Comparison of ENCODE assay signal across 11 cellular contexts in the genomic region with DNA sequence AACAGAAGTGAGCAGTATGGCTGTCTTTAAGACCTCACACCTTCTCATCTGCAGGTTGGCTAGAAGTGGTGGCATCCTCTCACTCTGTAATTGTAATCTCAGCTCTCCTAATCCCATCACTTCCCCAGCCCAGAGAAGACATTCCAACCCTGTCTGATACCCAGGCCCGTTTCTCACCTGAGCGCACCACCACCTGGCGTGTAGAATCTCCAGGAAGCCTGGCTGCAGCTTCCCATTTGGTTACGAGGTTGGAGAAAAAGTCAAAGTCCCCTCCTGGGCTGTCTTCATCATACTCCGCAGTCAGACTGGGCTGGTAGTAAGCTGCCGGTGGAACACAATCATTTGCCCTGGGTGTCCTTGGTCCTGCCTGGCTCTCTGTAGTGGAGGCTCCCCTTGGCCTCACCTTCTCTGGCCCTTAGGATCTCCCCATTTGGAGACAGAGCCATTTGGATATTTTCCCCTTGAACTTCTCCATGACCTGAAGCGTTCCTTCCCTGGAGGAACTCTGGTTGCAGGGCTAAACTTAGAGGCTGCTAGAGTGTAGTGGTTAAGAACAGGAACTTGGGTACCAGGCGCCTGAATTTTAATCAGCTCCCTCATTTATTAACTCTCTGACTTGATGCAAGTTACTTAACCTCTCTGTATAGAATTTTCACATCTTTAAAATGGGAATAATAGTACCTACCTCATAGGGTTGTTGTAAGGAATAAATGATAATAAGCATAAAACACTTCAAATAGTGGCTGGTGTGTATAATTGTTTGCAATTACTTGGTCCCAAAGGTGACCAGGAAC. TPM values are rescaled to one million over a fixed set of nuclear protein-coding genes. Genes with fewer than 3 reads are reported as not detected.
DNase-seq lines count a peak whose midpoint lies in the region; ATAC-seq and TF ChIP-seq lines count a peak whose summit lies in the region.
"Had no signal": no experiment of that assay in that cellular context is flagged by ENCODE, and none has a peak within 500 bp of the region (broad histone marks: within the 10 kb centered on the region; RNA-seq: fewer than 3 reads in every experiment).

No MANE protein-coding gene starts in this region.

- intact Hi-C loops in OCI-LY7 (cut with micrococcal nuclease; ENCODE audit: unreplicated experiment): loop anchor here (10.0 kb wide), 1 partner anchor 886 kb away; the partner anchor contains the start of genes THTPA and ZFHX2
- intact Hi-C loops in mammary epithelial cell (cut with micrococcal nuclease): no loop called here
- intact Hi-C loops in psoas muscle (cut with DNase I): no loop called here
- intact Hi-C loops in aorta (cut with DNase I): loop anchor here in 1 of 2 donors (2.0 kb wide), 1 partner anchor 74 kb away; no protein-coding TSS in a partner anchor

- H3K4me2 ChIP-seq in DND-41 (ENCODE audit: insufficient read depth, low read length) (peak overlapping the region; percentile 94), OCI-LY7 (ENCODE audit: low read length) (peak overlapping the region; percentile 93), mammary epithelial cell (ENCODE audit: insufficient read depth, low read depth, low read length) (peak overlapping the region; percentile 2)

- peaks cover 14% of the 10 kb centered on the region; the same call in 1 of the 2 replicates for H4K20me1 ChIP-seq in DND-41 (ENCODE audit: insufficient read depth, low read length)
- H4K20me1 ChIP-seq in OCI-LY7 (ENCODE audit: insufficient read depth, low read length): no peaks in the 10 kb centered on the region
- H4K20me1 ChIP-seq in mammary epithelial cell (ENCODE audit: insufficient read depth, low read length): no peaks in the 10 kb centered on the region

- TF ChIP-seq CTCF in DND-41 (IDR thresholded peaks at IDR 0.05; ENCODE audit: borderline replicate concordance, extremely low read depth, low read length, poor library complexity, severe bottlenecking): no peak
- no peak for TF ChIP-seq CTCF in OCI-LY7 (conservative IDR thresholded peaks at IDR 0.05; ENCODE audit: low read length)
- no peak for TF ChIP-seq CTCF in mammary epithelial cell (conservative IDR thresholded peaks at IDR 0.05 in 1 of 2, IDR thresholded peaks at IDR 0.05 in 1 of 2; ENCODE audit: extremely low read depth in 1 of 2, insufficient read depth in 1 of 2, low read depth in 1 of 2, low read length in 2 of 2)
- TF ChIP-seq CTCF in psoas muscle (IDR thresholded peaks at IDR 0.05): no peak

- H3K36me3 ChIP-seq in DND-41 (ENCODE audit: insufficient read depth, low read length) (peaks cover 56% of the 10 kb centered on the region), OCI-LY7 (ENCODE audit: insufficient read depth, low read length) (peaks cover 49% of the 10 kb centered on the region), mammary epithelial cell (ENCODE audit: insufficient read depth, low read length) (peaks cover 19% of the 10 kb centered on the region), psoas muscle (ENCODE audit: insufficient read depth in 1 of 2, low read depth in 1 of 2) (peaks cover 0 to 59% of the 10 kb centered on the region in 2 donors), aorta (ENCODE audit: control insufficient read depth in 1 of 2, insufficient read depth in 2 of 2, low read length in 1 of 2) (peaks cover 0 to 11% of the 10 kb centered on the region in 2 donors)

- H3K4me3 ChIP-seq in DND-41 (ENCODE audit: low read depth in 1 of 2, low read length in 2 of 2): peak overlapping the region in 1 of 2 experiments; percentile 64; a peak in 2 of 4 replicates
- H3K4me3 ChIP-seq in OCI-LY7 (ENCODE audit: low read depth, low read length, poor library complexity, severe bottlenecking): peak overlapping the region; percentile 83
- H3K4me3 ChIP-seq in mammary epithelial cell (replicated peaks in 1 of 3; ENCODE audit: insufficient read depth in 1 of 3, low read depth in 2 of 3, low read length in 3 of 3): no peak overlapping the region
- no peak overlapping the region for H3K4me3 ChIP-seq in psoas muscle
- no peak overlapping the region for H3K4me3 ChIP-seq in aorta (ENCODE audit: low read length in 2 of 2)

- BruUV-seq in OCI-LY7 (replicated peaks; lab: Mats Ljungman, UMichigan) (no TSS peak), mammary epithelial cell (replicated peaks; lab: Mats Ljungman, UMichigan) (TSS peak; percentile 7)

- H3K9me3 ChIP-seq in DND-41 (ENCODE audit: insufficient read depth, low read length, severe bottlenecking) (no peaks in the 10 kb centered on the region), OCI-LY7 (ENCODE audit: low read length) (no peaks in the 10 kb centered on the region), mammary epithelial cell (replicated peaks; ENCODE audit: insufficient read depth, low read length) (no peaks in the 10 kb centered on the region), psoas muscle (no peaks in the 10 kb centered on the region), aorta (ENCODE audit: control insufficient read depth, low read length) (no peaks in the 10 kb centered on the region)

- POLR2A ChIA-PET in OCI-LY7 (lab: Charles Lee): interaction anchor here (0.8 to 1.7 kb wide), 6 partner anchors 9 to 82 kb away, joined by 4 to 9 read pairs (median 4); no protein-coding TSS in a partner anchor

- no peaks in the 10 kb centered on the region for H3K9me2 ChIP-seq in OCI-LY7 (ENCODE audit: insufficient read depth, low read length)

- no peak overlapping the region for H2AFZ ChIP-seq in DND-41 (ENCODE audit: low read depth, low read length)
- H2AFZ ChIP-seq in OCI-LY7 (ENCODE audit: low read length): no peak overlapping the region
- no peak overlapping the region for H2AFZ ChIP-seq in mammary epithelial cell (ENCODE audit: low read depth, low read length)

- no peak for DNase-seq in DND-41
- no peak for DNase-seq in OCI-LY7 (ENCODE audit: low spot score)
- DNase-seq in mammary epithelial cell: no peak
- DNase-seq in psoas muscle: no peak
- DNase-seq in SHP77 treated with DMSO at 0.1 percent for 48 hours (lab: John Stamatoyannopoulos, UW): no peak
- no peak for DNase-seq in aorta
- DNase-seq in SW 1271 (lab: John Stamatoyannopoulos, UW): no peak
- DNase-seq: effector CD4-positive, alpha-beta T cell; NCI-H1105 had no signal

- in situ Hi-C loops in mammary epithelial cell (cut with MboI; ENCODE audit: low sequenced_read_pairs in 2 of 2): no loop called here

- H3K27ac ChIP-seq in DND-41 (ENCODE audit: low read length) (no peak overlapping the region), OCI-LY7 (ENCODE audit: low read depth, low read length, poor library complexity, severe bottlenecking) (no peak overlapping the region), mammary epithelial cell (ENCODE audit: insufficient read depth, low read depth, low read length) (no peak overlapping the region), psoas muscle (peak overlapping the region; percentile 96), aorta (ENCODE audit: low read depth in 1 of 2, low read length in 2 of 2) (no peak overlapping the region)

- ATAC-seq in DND-41 (ENCODE audit: insufficient read depth, low read depth) (no peak), psoas muscle (no peak), aorta (ENCODE audit: low FRiP score) (no peak), HG02642 (IDR thresholded peaks at IDR 0.05; ENCODE audit: poor library complexity, unreplicated experiment) (no peak)
- ATAC-seq: right cardiac atrium had no signal

- H3K4me1 ChIP-seq in DND-41 (ENCODE audit: insufficient read depth, low read length) (peaks cover 51% of the 10 kb centered on the region), OCI-LY7 (ENCODE audit: insufficient read depth, low read length, poor library complexity, severe bottlenecking) (peaks cover 44% of the 10 kb centered on the region), mammary epithelial cell (ENCODE audit: insufficient read depth, low read length) (peaks cover 6% of the 10 kb centered on the region), psoas muscle (peaks cover 35% of the 10 kb centered on the region), aorta (ENCODE audit: control insufficient read depth in 1 of 2, insufficient read depth in 2 of 2, low read length in 2 of 2) (no peaks in the 10 kb centered on the region)

- CTCF ChIA-PET in OCI-LY7 (lab: Charles Lee; ENCODE audit: unreplicated experiment) (interaction anchor here (1.5 kb wide), 1 partner anchor 9 kb away, joined by 10 read pairs; no protein-coding TSS in a partner anchor), mammary epithelial cell (lab: Charles Lee; ENCODE audit: low non-redundant PET) (interaction anchor here (0.7 kb wide), 1 partner anchor 89 kb away, joined by 4 read pairs; no protein-coding TSS in a partner anchor)

- H3K9ac ChIP-seq in DND-41 (ENCODE audit: low read depth, low read length) (peak overlapping the region; percentile 80), mammary epithelial cell (ENCODE audit: insufficient read depth, low read length) (peak overlapping the region; percentile 93)

- H3K27me3 ChIP-seq in DND-41 (ENCODE audit: insufficient read depth, low read length, poor library complexity) (no peaks in the 10 kb centered on the region), mammary epithelial cell (ENCODE audit: insufficient read depth, low read length) (no peaks in the 10 kb centered on the region), psoas muscle (ENCODE audit: insufficient read depth in 3 of 3, low read length in 2 of 3) (peaks cover 0 to 8% (median 0%) of the 10 kb centered on the region in 3 donors), aorta (ENCODE audit: control insufficient read depth in 1 of 2, insufficient read depth in 2 of 2, low read length in 1 of 2) (no peaks in the 10 kb centered on the region)

- dilution Hi-C loops in mammary epithelial cell (cut with HindIII; ENCODE audit: low sequenced_read_pairs): no loop called here

- H3K79me2 ChIP-seq in DND-41 (ENCODE audit: insufficient read depth, low read length): peaks cover 36% of the 10 kb centered on the region
- peaks cover 21% of the 10 kb centered on the region; the same call in 1 of the 2 replicates for H3K79me2 ChIP-seq in OCI-LY7 (ENCODE audit: insufficient read depth, low read depth, low read length)
- H3K79me2 ChIP-seq in mammary epithelial cell (ENCODE audit: insufficient read depth, low read length): peaks cover 41% of the 10 kb centered on the region

- 94% methylated on average over 8 of the region's 8 CpGs for WGBS in mammary epithelial cell (ENCODE audit: low coverage, missing lambda C conversion rate)
- WGBS in psoas muscle, 3 donors: 78 to 87% (median 78%) methylated on average over 8 of the region's 8 CpGs
- 78 to 80% methylated on average over 8 of the region's 8 CpGs for WGBS in aorta, 2 donors

RNA-seq across cellular contexts. Expression of gene SDR39U1, which starts 1.8 kb away (rescaled TPM):
- total RNA-seq in OCI-LY7 (2014; rRNA removed; shearing (Covaris generic)): 51.4 and 54.0 TPM in 2 replicates
- total RNA-seq in OCI-LY7 (2022): 101 and 103 TPM in 2 replicates
- 10 to 100 TPM in 1 of 2 donors, 1 to 10 TPM in 1; 8.8 to 39.1 TPM for total RNA-seq in mammary epithelial cell
- 40.2 TPM for polyA plus RNA-seq in mammary epithelial cell
- 9.8 TPM for polyA minus RNA-seq in mammary epithelial cell
- 10 to 100 TPM; 55.7 to 75.2 (median 63.8) TPM for total RNA-seq in psoas muscle
- 100 to 1,000 TPM in 1 of 3 donors, 10 to 100 TPM in 2; 62.9 to 110 (median 63.6) TPM for polyA plus RNA-seq in psoas muscle
- 10 to 100 TPM; 46.0 to 62.3 TPM for total RNA-seq in aorta
- 100 to 1,000 TPM in 1 of 2 donors, 10 to 100 TPM in 1; 24.0 to 163 TPM for polyA plus RNA-seq in aorta

RNA-seq across cellular contexts. Expression of gene KHNYN, which starts 11.0 kb away (rescaled TPM):
- total RNA-seq in OCI-LY7 (2014; rRNA removed; shearing (Covaris generic)): 50.8 and 56.1 TPM in 2 replicates
- total RNA-seq in OCI-LY7 (2022) (57.5 and 66.4 TPM in 2 replicates), mammary epithelial cell (10 to 100 TPM; 60.2 to 75.0 TPM), psoas muscle (10 to 100 TPM; 25.8 to 44.2 (median 41.3) TPM), aorta (10 to 100 TPM; 49.9 to 64.9 TPM)
- polyA plus RNA-seq in mammary epithelial cell (16.7 TPM), psoas muscle (10 to 100 TPM; 15.3 to 74.9 (median 35.9) TPM), aorta (10 to 100 TPM; 15.2 to 34.7 TPM)
- 34.9 TPM for polyA minus RNA-seq in mammary epithelial cell

RNA-seq across cellular contexts. Expression of gene CBLN3, which starts 11.3 kb away (rescaled TPM):
- total RNA-seq in OCI-LY7 (2014; rRNA removed; shearing (Covaris generic)): 1.2 and 2.0 TPM in 2 replicates
- total RNA-seq in OCI-LY7 (2022) (6.7 and 7.9 TPM in 2 replicates), mammary epithelial cell (1 to 10 TPM; 1.3 to 3.1 TPM), psoas muscle (1 to 10 TPM in 1 of 4 donors, under 1 TPM in 3; 0.66 to 1.5 (median 0.76) TPM), aorta (10 to 100 TPM in 1 of 2 donors, 1 to 10 TPM in 1; 4.3 to 10.2 TPM)
- polyA plus RNA-seq in mammary epithelial cell (0.78 TPM), psoas muscle (under 1 TPM; 0.38 to 0.78 (median 0.70) TPM), aorta (1 to 10 TPM; 1.3 to 5.6 TPM)
- polyA minus RNA-seq in mammary epithelial cell: not detected

RNA-seq across cellular contexts. Expression of gene NYNRIN, which starts 42.0 kb away (rescaled TPM):
- 0.13 TPM in 2 replicates for total RNA-seq in OCI-LY7 (2014; rRNA removed; shearing (Covaris generic))
- total RNA-seq in OCI-LY7 (2022): not detected in 2 replicates
- 10 to 100 TPM in 1 of 2 donors, 1 to 10 TPM in 1; 2.7 to 15.0 TPM for total RNA-seq in mammary epithelial cell
- polyA plus RNA-seq in mammary epithelial cell: 2.4 TPM
- polyA minus RNA-seq in mammary epithelial cell: 3.9 TPM
- total RNA-seq in psoas muscle: 1 to 10 TPM; 2.1 to 8.0 (median 2.4) TPM
- polyA plus RNA-seq in psoas muscle: 1 to 10 TPM; 1.1 to 1.5 (median 1.2) TPM
- total RNA-seq in aorta: 10 to 100 TPM; 11.2 to 31.6 TPM
- polyA plus RNA-seq in aorta: 1 to 10 TPM; 1.8 to 5.2 TPM

Comparison
In these comparisons a context has a peak if more than half of its experiments do, and no peak if none do; other contexts are left out.
1. H3K4me2 ChIP-seq: peak in every context shown above with its lines; median percentile 94 in DND-41; 93 in OCI-LY7; 2 in mammary epithelial cell.